ENCODE assay signal across 8 cellular contexts in genomic region chr17:43846221-43846712, GRCh38. TPM values are rescaled to one million over a fixed set of nuclear protein-coding genes. Genes with fewer than 3 reads are reported as not detected.
DNase-seq lines count a peak whose midpoint lies in the region; ATAC-seq and TF ChIP-seq lines count a peak whose summit lies in the region.

No MANE protein-coding gene starts in this region.

- no peak overlapping the region for H3K27ac Mint-ChIP-seq in natural killer cell treated with Interleukin-12 subunit alpha and Interleukin-12 subunit beta and Interleukin-15 and Interleukin-18, amount 100 ng/mL, for 72 hours

- no peak overlapping the region for H3K4me3 Mint-ChIP-seq in activated T-cell treated with anti-CD3 and anti-CD28 coated beads, Interleukin-2, amount 50 U/mL, for 4 hours
- H3K4me3 Mint-ChIP-seq in natural killer cell treated with Interleukin-12 subunit alpha and Interleukin-12 subunit beta and Interleukin-15 and Interleukin-18, amount 100 ng/mL, for 72 hours: no peak overlapping the region

- no peaks in the 10 kb centered on the region for H3F3A ChIP-seq in PC-3 (ENCODE audit: low read length, unreplicated experiment)

- H2AFZ ChIP-seq in PC-3 (ENCODE audit: low read length) (peak overlapping the region; percentile 66), fibroblast of lung (ENCODE audit: low read length) (peak overlapping the region; percentile 68)

- POLR2A ChIA-PET in PC-3 (lab: Charles Lee; ENCODE audit: unreplicated experiment): interaction anchor here (0.9 kb wide), 1 partner anchor 68 kb away, joined by 20 read pairs; the partner anchor contains the start of gene DUSP3

- peak; percentile 91 for DNase-seq in DMS 273 (lab: John Stamatoyannopoulos, UW; ENCODE audit: unreplicated experiment)
- DNase-seq in HS-5 (ENCODE audit: low read depth): peak; percentile 8
- DNase-seq in PC-3: peak; percentile 90
- DNase-seq in activated T-cell treated with anti-CD3 and anti-CD28 coated beads, Interleukin-2, amount 50 U/mL, for 4 hours: peak; percentile 70
- peak; percentile 54 to 70 for DNase-seq in fibroblast of lung (ENCODE audit: low read depth in 2 of 2)
- DNase-seq in natural killer cell treated with Interleukin-12 subunit alpha and Interleukin-12 subunit beta and Interleukin-15 and Interleukin-18, amount 100 ng/mL, for 72 hours (ENCODE audit: low spot score): peak; percentile 79
- DNase-seq in stimulated activated naive CD4-positive, alpha-beta T cell (lab: John Stamatoyannopoulos, UW): peak; percentile 36 to 69 (median 60)

- peaks cover 7% of the 10 kb centered on the region for H3K27me3 ChIP-seq in PC-3 (ENCODE audit: low read length)
- peaks cover 3% of the 10 kb centered on the region for H3K27me3 ChIP-seq in fibroblast of lung (ENCODE audit: control insufficient read depth, insufficient read depth, low read length)

- CTCF ChIA-PET in PC-3 (lab: Charles Lee): interaction anchor here (0.5 to 1.5 kb wide), 12 partner anchors 34 to 534 kb away, joined by 3 to 31 read pairs (median 4); partner anchors contain the start of gene DUSP3

- no peaks in the 10 kb centered on the region for H4K20me1 ChIP-seq in PC-3 (ENCODE audit: low read length)
- no peaks in the 10 kb centered on the region for H4K20me1 ChIP-seq in fibroblast of lung (ENCODE audit: control insufficient read depth, extremely low read depth, insufficient read depth, low read length)

- no peaks in the 10 kb centered on the region for H3K4me1 Mint-ChIP-seq in activated T-cell treated with anti-CD3 and anti-CD28 coated beads, Interleukin-2, amount 50 U/mL, for 4 hours (ENCODE audit: low read depth)
- no peaks in the 10 kb centered on the region for H3K4me1 Mint-ChIP-seq in natural killer cell treated with Interleukin-12 subunit alpha and Interleukin-12 subunit beta and Interleukin-15 and Interleukin-18, amount 100 ng/mL, for 72 hours (ENCODE audit: low read depth in 2 of 2)

- H3K36me3 Mint-ChIP-seq in activated T-cell treated with anti-CD3 and anti-CD28 coated beads, Interleukin-2, amount 50 U/mL, for 4 hours (ENCODE audit: insufficient read depth): no peaks in the 10 kb centered on the region
- no peaks in the 10 kb centered on the region for H3K36me3 Mint-ChIP-seq in natural killer cell treated with Interleukin-12 subunit alpha and Interleukin-12 subunit beta and Interleukin-15 and Interleukin-18, amount 100 ng/mL, for 72 hours

- peaks cover 37% of the 10 kb centered on the region for H3K27me3 Mint-ChIP-seq in activated T-cell treated with anti-CD3 and anti-CD28 coated beads, Interleukin-2, amount 50 U/mL, for 4 hours (ENCODE audit: low read depth)
- H3K27me3 Mint-ChIP-seq in natural killer cell treated with Interleukin-12 subunit alpha and Interleukin-12 subunit beta and Interleukin-15 and Interleukin-18, amount 100 ng/mL, for 72 hours: peaks cover 5 to 22% of the 10 kb centered on the region in 2 donors

- H3K79me2 ChIP-seq in PC-3 (ENCODE audit: low read length) (no peaks in the 10 kb centered on the region), fibroblast of lung (ENCODE audit: control insufficient read depth, insufficient read depth, low read length) (no peaks in the 10 kb centered on the region)

- H3K4me3 ChIP-seq in PC-3 (ENCODE audit: low read length): no peak overlapping the region
- H3K4me3 ChIP-seq in fibroblast of lung (replicated peaks in 1 of 4; ENCODE audit: control extremely low read depth in 1 of 4, insufficient read depth in 1 of 4, low read depth in 3 of 4, low read length in 4 of 4): no peak overlapping the region

- H3K36me3 ChIP-seq in PC-3 (ENCODE audit: low read depth, low read length) (no peaks in the 10 kb centered on the region), fibroblast of lung (ENCODE audit: control insufficient read depth, insufficient read depth, low read length) (no peaks in the 10 kb centered on the region)

- H3K4me2 ChIP-seq in PC-3 (ENCODE audit: low read length): no peak overlapping the region
- H3K4me2 ChIP-seq in fibroblast of lung (ENCODE audit: extremely low read depth, insufficient read depth, low read length): no peak overlapping the region

- no TSS peak for BruUV-seq in PC-3 (replicated peaks; lab: Mats Ljungman, UMichigan)

- H3K9ac ChIP-seq in PC-3 (ENCODE audit: low read length) (no peak overlapping the region), fibroblast of lung (ENCODE audit: insufficient read depth, low read length) (no peak overlapping the region)

- peak; percentile 97 for TF ChIP-seq CTCF in PC-3 (conservative IDR thresholded peaks at IDR 0.05; ENCODE audit: low read depth, low read length)
- peak; percentile 98 to 99 for TF ChIP-seq CTCF in fibroblast of lung (conservative IDR thresholded peaks at IDR 0.05 in 1 of 2, IDR thresholded peaks at IDR 0.05 in 1 of 2; ENCODE audit: low read depth in 1 of 2, low read length in 2 of 2)

- intact Hi-C loops in PC-3 (cut with micrococcal nuclease): loop anchor here (1.0 to 2.0 kb wide), 4 partner anchors 56 to 152 kb away; partner anchors contain the start of gene DUSP3

- H3K4me1 ChIP-seq in PC-3 (ENCODE audit: insufficient read depth, low read length): peaks cover 15% of the 10 kb centered on the region
- no peaks in the 10 kb centered on the region for H3K4me1 ChIP-seq in fibroblast of lung (ENCODE audit: control insufficient read depth, extremely low read depth, insufficient read depth, low read length)

- H3K9me2 ChIP-seq in PC-3 (replicated peaks; ENCODE audit: low read length): no peaks in the 10 kb centered on the region

- H3K27ac ChIP-seq in PC-3 (ENCODE audit: low read length) (no peak overlapping the region), fibroblast of lung (ENCODE audit: insufficient read depth, low read length) (no peak overlapping the region)

- H3K9me3 Mint-ChIP-seq in activated T-cell treated with anti-CD3 and anti-CD28 coated beads, Interleukin-2, amount 50 U/mL, for 4 hours: no peaks in the 10 kb centered on the region
- no peaks in the 10 kb centered on the region for H3K9me3 Mint-ChIP-seq in natural killer cell treated with Interleukin-12 subunit alpha and Interleukin-12 subunit beta and Interleukin-15 and Interleukin-18, amount 100 ng/mL, for 72 hours

- ATAC-seq in PC-3 (peak; percentile 90), GM18873 (IDR thresholded peaks at IDR 0.05; ENCODE audit: low FRiP score, unreplicated experiment) (no peak)
- peak; percentile 99 to 100 for ATAC-seq in activated T-cell treated with anti-CD3 and anti-CD28 coated beads, Interleukin-2, amount 50 U/mL, for 4 hours
- peak; percentile 88 for ATAC-seq in natural killer cell treated with Interleukin-12 subunit alpha and Interleukin-12 subunit beta and Interleukin-15 and Interleukin-18, amount 100 ng/mL, for 72 hours

- H3K9me3 ChIP-seq in PC-3 (ENCODE audit: low read length) (no peaks in the 10 kb centered on the region), fibroblast of lung (ENCODE audit: control insufficient read depth, insufficient read depth, low read depth, low read length) (no peaks in the 10 kb centered on the region)

RNA-seq across cellular contexts. Expression of gene CD300LG, which starts 0.7 kb away (rescaled TPM):
- not detected in 2 replicates for total RNA-seq in PC-3 (2014; rRNA removed)
- total RNA-seq in activated T-cell treated with anti-CD3 and anti-CD28 coated beads, Interleukin-2, amount 50 U/mL, for 4 hours: not detected
- total RNA-seq in fibroblast of lung: not detected in 2 replicates
- not detected in 2 replicates for polyA plus RNA-seq in fibroblast of lung
- not detected in 2 replicates for polyA plus RNA-seq in fibroblast of lung (2012)
- polyA minus RNA-seq in fibroblast of lung (ENCODE audit: low replicate concordance): not detected in 2 replicates
- total RNA-seq in natural killer cell treated with Interleukin-12 subunit alpha and Interleukin-12 subunit beta and Interleukin-15 and Interleukin-18, amount 100 ng/mL, for 72 hours: not detected

RNA-seq across cellular contexts. Expression of gene MPP3, which starts 13.3 kb away (rescaled TPM):
- total RNA-seq in PC-3 (2014; rRNA removed) (34.3 and 46.8 TPM in 2 replicates), fibroblast of lung (4.4 and 6.9 TPM in 2 replicates)
- under 1 TPM; 0.24 to 0.94 (median 0.87) TPM for total RNA-seq in activated T-cell treated with anti-CD3 and anti-CD28 coated beads, Interleukin-2, amount 50 U/mL, for 4 hours
- polyA plus RNA-seq in fibroblast of lung: 4.6 and 5.7 TPM in 2 replicates
- polyA plus RNA-seq in fibroblast of lung (2012): 4.0 and 4.1 TPM in 2 replicates
- polyA minus RNA-seq in fibroblast of lung (ENCODE audit: low replicate concordance): 6.9 and 9.6 TPM in 2 replicates
- not detected for total RNA-seq in natural killer cell treated with Interleukin-12 subunit alpha and Interleukin-12 subunit beta and Interleukin-15 and Interleukin-18, amount 100 ng/mL, for 72 hours

Comparison
In these comparisons a context has a peak if more than half of its experiments do, and no peak if none do; other contexts are left out.
1. DNase-seq: peak in every context shown above with its lines; median percentile 91 in DMS 273; 90 in PC-3; 79 in natural killer cell treated with Interleukin-12 subunit alpha and Interleukin-12 subunit beta and Interleukin-15 and Interleukin-18, amount 100 ng/mL, for 72 hours; 70 in activated T-cell treated with anti-CD3 and anti-CD28 coated beads, Interleukin-2, amount 50 U/mL, for 4 hours; 62 in fibroblast of lung; 60 in stimulated activated naive CD4-positive, alpha-beta T cell; 8 in HS-5.